ENCODE assay signal across 7 cellular contexts in genomic region chr14:106556665-106557289, GRCh38.
DNase-seq lines count a peak whose midpoint lies in the region; ATAC-seq and TF ChIP-seq lines count a peak whose summit lies in the region.

No MANE protein-coding gene starts in this region.

- ATAC-seq in left lobe of liver: peak; percentile 69
- ATAC-seq in GM18870 (IDR thresholded peaks at IDR 0.05; ENCODE audit: unreplicated experiment): no peak
- ATAC-seq in aorta (ENCODE audit: low FRiP score): no peak

- H3K4me2 ChIP-seq in OCI-LY1 (ENCODE audit: low read length): no peak overlapping the region

- H3K4me3 ChIP-seq in OCI-LY1 (ENCODE audit: low read depth, low read length, poor library complexity, severe bottlenecking): no peak overlapping the region
- H3K4me3 ChIP-seq in aorta (ENCODE audit: low read length in 2 of 2): no peak overlapping the region

- DNase-seq in HEK293T (ENCODE audit: extremely low spot score) (peak; percentile 34), left lobe of liver (ENCODE audit: low spot score) (peak; percentile 54), aorta (no peak)
- DNase-seq in activated T-cell treated with anti-CD3 and anti-CD28 coated beads, Interleukin-2, amount 50 U/mL, for 1 hour: peak; percentile 77
- DNase-seq in stimulated activated naive CD4-positive, alpha-beta T cell (lab: John Stamatoyannopoulos, UW): peak; percentile 15 to 73 (median 63)

- H3K27ac ChIP-seq in OCI-LY1 (ENCODE audit: low read depth, low read length, poor library complexity, severe bottlenecking): no peak overlapping the region
- no peak overlapping the region for H3K27ac ChIP-seq in aorta (ENCODE audit: low read depth in 1 of 2, low read length in 2 of 2)

- H3K4me1 ChIP-seq in OCI-LY1 (ENCODE audit: insufficient read depth, low read length, severe bottlenecking) (no peaks in the 10 kb centered on the region), aorta (ENCODE audit: control insufficient read depth in 1 of 2, insufficient read depth in 2 of 2, low read length in 2 of 2) (no peaks in the 10 kb centered on the region)

- no peaks in the 10 kb centered on the region; the same call in 1 of the 2 replicates for H3K27me3 ChIP-seq in OCI-LY1 (ENCODE audit: insufficient read depth, low read length)
- H3K27me3 ChIP-seq in aorta (ENCODE audit: control insufficient read depth in 1 of 2, insufficient read depth in 2 of 2, low read length in 1 of 2): no peaks in the 10 kb centered on the region

- no peak overlapping the region for H2AFZ ChIP-seq in OCI-LY1 (ENCODE audit: low read length)

- no peaks in the 10 kb centered on the region for H3K9me3 ChIP-seq in OCI-LY1 (ENCODE audit: low read length)
- no peaks in the 10 kb centered on the region for H3K9me3 ChIP-seq in aorta (ENCODE audit: control insufficient read depth, low read length)

- H4K20me1 ChIP-seq in OCI-LY1 (ENCODE audit: insufficient read depth, low read length): no peaks in the 10 kb centered on the region

- H3K9me2 ChIP-seq in OCI-LY1 (ENCODE audit: low read depth, low read length): no peaks in the 10 kb centered on the region

- TF ChIP-seq CTCF in OCI-LY1 (IDR thresholded peaks at IDR 0.05; ENCODE audit: low read length): peak; percentile 93

- H3K9ac ChIP-seq in OCI-LY1 (ENCODE audit: low read length): no peak overlapping the region

- no peaks in the 10 kb centered on the region for H3K79me2 ChIP-seq in OCI-LY1 (ENCODE audit: insufficient read depth, low read length)

- POLR2A ChIA-PET in HEK293T (lab: Yijun Ruan, JAX): no interaction called here

- intact Hi-C loops in aorta (cut with DNase I): no loop called here

- no peaks in the 10 kb centered on the region for H3F3A ChIP-seq in OCI-LY1 (ENCODE audit: insufficient read depth, low read length)

- CTCF ChIA-PET in HEK293T (lab: Yijun Ruan, JAX): no interaction called here

- WGBS in aorta, 2 donors: 36 to 37% methylated on average over 13 of the region's 13 CpGs

- H3K36me3 ChIP-seq in OCI-LY1 (ENCODE audit: insufficient read depth, low read length) (no peaks in the 10 kb centered on the region), aorta (ENCODE audit: control insufficient read depth in 1 of 2, insufficient read depth in 2 of 2, low read length in 1 of 2) (no peaks in the 10 kb centered on the region)

TF ChIP-seq in HEK293T, 16 proteins besides CTCF, POLR2A, EP300 and RAD21:
- TF ChIP-seq HDGF (IDR thresholded peaks at IDR 0.05; ENCODE audit: borderline replicate concordance) (no peak), ARNT (IDR thresholded peaks at IDR 0.05) (no peak), ELF4 (IDR thresholded peaks at IDR 0.05) (no peak), SP1 (IDR thresholded peaks at IDR 0.05) (no peak), LEF1 (IDR thresholded peaks at IDR 0.05; ENCODE audit: borderline replicate concordance) (no peak), CTBP1 (IDR thresholded peaks at IDR 0.05; ENCODE audit: borderline replicate concordance) (no peak), NFRKB (IDR thresholded peaks at IDR 0.05) (no peak), L3MBTL2 (conservative IDR thresholded peaks at IDR 0.05) (no peak), FOXK2 (IDR thresholded peaks at IDR 0.05) (no peak), ZNF384 (IDR thresholded peaks at IDR 0.05) (no peak), SUZ12 (IDR thresholded peaks at IDR 0.05) (no peak), FOXM1 (IDR thresholded peaks at IDR 0.05; ENCODE audit: borderline replicate concordance) (no peak), TARDBP (IDR thresholded peaks at IDR 0.05) (no peak), FOXA1 (IDR thresholded peaks at IDR 0.05) (no peak), BHLHE40 (IDR thresholded peaks at IDR 0.05; ENCODE audit: borderline replicate concordance) (no peak)
- TF ChIP-seq, protein P1, sequence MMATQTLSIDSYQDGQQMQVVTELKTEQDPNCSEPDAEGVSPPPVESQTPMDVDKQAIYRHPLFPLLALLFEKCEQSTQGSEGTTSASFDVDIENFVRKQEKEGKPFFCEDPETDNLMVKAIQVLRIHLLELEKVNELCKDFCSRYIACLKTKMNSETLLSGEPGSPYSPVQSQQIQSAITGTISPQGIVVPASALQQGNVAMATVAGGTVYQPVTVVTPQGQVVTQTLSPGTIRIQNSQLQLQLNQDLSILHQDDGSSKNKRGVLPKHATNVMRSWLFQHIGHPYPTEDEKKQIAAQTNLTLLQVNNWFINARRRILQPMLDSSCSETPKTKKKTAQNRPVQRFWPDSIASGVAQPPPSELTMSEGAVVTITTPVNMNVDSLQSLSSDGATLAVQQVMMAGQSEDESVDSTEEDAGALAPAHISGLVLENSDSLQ (IDR thresholded peaks at IDR 0.05): no peak

Comparison
In these comparisons a context has a peak if more than half of its experiments do, and no peak if none do; other contexts are left out.
1. DNase-seq: peak in HEK293T (single experiment), activated T-cell treated with anti-CD3 and anti-CD28 coated beads, Interleukin-2, amount 50 U/mL, for 1 hour (single experiment), left lobe of liver (single experiment) and stimulated activated naive CD4-positive, alpha-beta T cell (6 of 6); none in aorta (0 of 2).